In the genomic region with DNA sequence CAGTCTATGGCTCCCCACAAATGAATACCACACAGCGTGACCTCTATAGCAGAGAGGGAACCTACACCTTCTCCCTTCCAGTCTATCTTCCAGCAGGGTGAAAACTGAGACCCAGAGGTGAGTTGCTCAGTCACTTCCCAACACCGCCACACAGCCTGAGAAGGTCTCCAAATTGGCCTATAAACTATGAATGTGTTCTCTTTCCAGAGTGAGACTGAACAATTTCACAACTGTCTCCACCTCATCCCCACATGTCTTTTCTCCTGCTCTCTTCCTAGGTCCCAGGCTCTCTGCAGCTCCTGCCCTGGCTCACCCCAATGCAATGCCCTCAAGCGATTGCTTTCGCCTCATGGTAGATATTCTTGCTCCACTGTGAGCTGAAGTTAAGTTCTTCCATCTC, we compare ENCODE assay signal across 2 cellular contexts.
TF ChIP-seq lines count a peak whose summit lies in the region.

No MANE protein-coding gene starts in this region.

TF ChIP-seq in SK-N-SH, 30 proteins besides CTCF, POLR2A, EP300 and RAD21:
- TF ChIP-seq TAF1 (IDR thresholded peaks at IDR 0.05; ENCODE audit: borderline replicate concordance, low read depth, low read length): no peak
- no peak for TF ChIP-seq NFIC (IDR thresholded peaks at IDR 0.05; ENCODE audit: borderline replicate concordance)
- TF ChIP-seq MEF2A (IDR thresholded peaks at IDR 0.05; ENCODE audit: borderline replicate concordance, low read depth): no peak
- TF ChIP-seq GATA2 (CRISPR knock-in tag; IDR thresholded peaks at IDR 0.05): no peak
- no peak for TF ChIP-seq USF2 (IDR thresholded peaks at IDR 0.05; ENCODE audit: borderline replicate concordance, low read depth, low read length)
- TF ChIP-seq RCOR1 (IDR thresholded peaks at IDR 0.05; ENCODE audit: low read length): no peak
- TF ChIP-seq EZH2phosphoT487 (IDR thresholded peaks at IDR 0.05; ENCODE audit: borderline replicate concordance, low read depth): no peak
- no peak for TF ChIP-seq MAX (IDR thresholded peaks at IDR 0.05; ENCODE audit: low read depth)
- no peak for TF ChIP-seq REST (IDR thresholded peaks at IDR 0.05; ENCODE audit: low read depth, low read length)
- no peak for TF ChIP-seq TEAD4 (IDR thresholded peaks at IDR 0.05; ENCODE audit: borderline replicate concordance, insufficient read depth)
- no peak for TF ChIP-seq ELF1 (IDR thresholded peaks at IDR 0.05)
- TF ChIP-seq MXI1 (IDR thresholded peaks at IDR 0.05; ENCODE audit: low read depth, low read length): no peak
TF ChIP-seq in SK-N-SH: peak in this region for 0.

TF ChIP-seq in H1, 55 proteins besides CTCF, POLR2A, EP300 and RAD21:
- TF ChIP-seq EZH2 (IDR thresholded peaks at IDR 0.05; ENCODE audit: low read depth, low read length, severe bottlenecking) (no peak), RNF2 (IDR thresholded peaks at IDR 0.05; ENCODE audit: borderline replicate concordance, low read depth, low read length, missing control alignments, poor library complexity, severe bottlenecking) (no peak), SIN3A (conservative IDR thresholded peaks at IDR 0.05 in 1 of 2, IDR thresholded peaks at IDR 0.05 in 1 of 2; ENCODE audit: low read depth in 1 of 2, low read length in 2 of 2) (no peak), MAFK (IDR thresholded peaks at IDR 0.05; ENCODE audit: low read depth, low read length) (no peak), SP2 (IDR thresholded peaks at IDR 0.05; ENCODE audit: low read length) (no peak), NRF1 (IDR thresholded peaks at IDR 0.05; ENCODE audit: low read depth, low read length) (no peak), SUZ12 (IDR thresholded peaks at IDR 0.05; ENCODE audit: low read length) (no peak), SRF (IDR thresholded peaks at IDR 0.05; ENCODE audit: low read depth, low read length) (no peak), POLR2AphosphoS5 (IDR thresholded peaks at IDR 0.05; ENCODE audit: low read depth, low read length) (no peak), MAX (IDR thresholded peaks at IDR 0.05) (no peak), CBX8 (IDR thresholded peaks at IDR 0.05; ENCODE audit: borderline replicate concordance, low read depth, low read length) (no peak), HDAC6 (IDR thresholded peaks at IDR 0.05; ENCODE audit: low read depth, low read length) (no peak), CREB1 (IDR thresholded peaks at IDR 0.05) (no peak)
- TF ChIP-seq, protein P1, sequence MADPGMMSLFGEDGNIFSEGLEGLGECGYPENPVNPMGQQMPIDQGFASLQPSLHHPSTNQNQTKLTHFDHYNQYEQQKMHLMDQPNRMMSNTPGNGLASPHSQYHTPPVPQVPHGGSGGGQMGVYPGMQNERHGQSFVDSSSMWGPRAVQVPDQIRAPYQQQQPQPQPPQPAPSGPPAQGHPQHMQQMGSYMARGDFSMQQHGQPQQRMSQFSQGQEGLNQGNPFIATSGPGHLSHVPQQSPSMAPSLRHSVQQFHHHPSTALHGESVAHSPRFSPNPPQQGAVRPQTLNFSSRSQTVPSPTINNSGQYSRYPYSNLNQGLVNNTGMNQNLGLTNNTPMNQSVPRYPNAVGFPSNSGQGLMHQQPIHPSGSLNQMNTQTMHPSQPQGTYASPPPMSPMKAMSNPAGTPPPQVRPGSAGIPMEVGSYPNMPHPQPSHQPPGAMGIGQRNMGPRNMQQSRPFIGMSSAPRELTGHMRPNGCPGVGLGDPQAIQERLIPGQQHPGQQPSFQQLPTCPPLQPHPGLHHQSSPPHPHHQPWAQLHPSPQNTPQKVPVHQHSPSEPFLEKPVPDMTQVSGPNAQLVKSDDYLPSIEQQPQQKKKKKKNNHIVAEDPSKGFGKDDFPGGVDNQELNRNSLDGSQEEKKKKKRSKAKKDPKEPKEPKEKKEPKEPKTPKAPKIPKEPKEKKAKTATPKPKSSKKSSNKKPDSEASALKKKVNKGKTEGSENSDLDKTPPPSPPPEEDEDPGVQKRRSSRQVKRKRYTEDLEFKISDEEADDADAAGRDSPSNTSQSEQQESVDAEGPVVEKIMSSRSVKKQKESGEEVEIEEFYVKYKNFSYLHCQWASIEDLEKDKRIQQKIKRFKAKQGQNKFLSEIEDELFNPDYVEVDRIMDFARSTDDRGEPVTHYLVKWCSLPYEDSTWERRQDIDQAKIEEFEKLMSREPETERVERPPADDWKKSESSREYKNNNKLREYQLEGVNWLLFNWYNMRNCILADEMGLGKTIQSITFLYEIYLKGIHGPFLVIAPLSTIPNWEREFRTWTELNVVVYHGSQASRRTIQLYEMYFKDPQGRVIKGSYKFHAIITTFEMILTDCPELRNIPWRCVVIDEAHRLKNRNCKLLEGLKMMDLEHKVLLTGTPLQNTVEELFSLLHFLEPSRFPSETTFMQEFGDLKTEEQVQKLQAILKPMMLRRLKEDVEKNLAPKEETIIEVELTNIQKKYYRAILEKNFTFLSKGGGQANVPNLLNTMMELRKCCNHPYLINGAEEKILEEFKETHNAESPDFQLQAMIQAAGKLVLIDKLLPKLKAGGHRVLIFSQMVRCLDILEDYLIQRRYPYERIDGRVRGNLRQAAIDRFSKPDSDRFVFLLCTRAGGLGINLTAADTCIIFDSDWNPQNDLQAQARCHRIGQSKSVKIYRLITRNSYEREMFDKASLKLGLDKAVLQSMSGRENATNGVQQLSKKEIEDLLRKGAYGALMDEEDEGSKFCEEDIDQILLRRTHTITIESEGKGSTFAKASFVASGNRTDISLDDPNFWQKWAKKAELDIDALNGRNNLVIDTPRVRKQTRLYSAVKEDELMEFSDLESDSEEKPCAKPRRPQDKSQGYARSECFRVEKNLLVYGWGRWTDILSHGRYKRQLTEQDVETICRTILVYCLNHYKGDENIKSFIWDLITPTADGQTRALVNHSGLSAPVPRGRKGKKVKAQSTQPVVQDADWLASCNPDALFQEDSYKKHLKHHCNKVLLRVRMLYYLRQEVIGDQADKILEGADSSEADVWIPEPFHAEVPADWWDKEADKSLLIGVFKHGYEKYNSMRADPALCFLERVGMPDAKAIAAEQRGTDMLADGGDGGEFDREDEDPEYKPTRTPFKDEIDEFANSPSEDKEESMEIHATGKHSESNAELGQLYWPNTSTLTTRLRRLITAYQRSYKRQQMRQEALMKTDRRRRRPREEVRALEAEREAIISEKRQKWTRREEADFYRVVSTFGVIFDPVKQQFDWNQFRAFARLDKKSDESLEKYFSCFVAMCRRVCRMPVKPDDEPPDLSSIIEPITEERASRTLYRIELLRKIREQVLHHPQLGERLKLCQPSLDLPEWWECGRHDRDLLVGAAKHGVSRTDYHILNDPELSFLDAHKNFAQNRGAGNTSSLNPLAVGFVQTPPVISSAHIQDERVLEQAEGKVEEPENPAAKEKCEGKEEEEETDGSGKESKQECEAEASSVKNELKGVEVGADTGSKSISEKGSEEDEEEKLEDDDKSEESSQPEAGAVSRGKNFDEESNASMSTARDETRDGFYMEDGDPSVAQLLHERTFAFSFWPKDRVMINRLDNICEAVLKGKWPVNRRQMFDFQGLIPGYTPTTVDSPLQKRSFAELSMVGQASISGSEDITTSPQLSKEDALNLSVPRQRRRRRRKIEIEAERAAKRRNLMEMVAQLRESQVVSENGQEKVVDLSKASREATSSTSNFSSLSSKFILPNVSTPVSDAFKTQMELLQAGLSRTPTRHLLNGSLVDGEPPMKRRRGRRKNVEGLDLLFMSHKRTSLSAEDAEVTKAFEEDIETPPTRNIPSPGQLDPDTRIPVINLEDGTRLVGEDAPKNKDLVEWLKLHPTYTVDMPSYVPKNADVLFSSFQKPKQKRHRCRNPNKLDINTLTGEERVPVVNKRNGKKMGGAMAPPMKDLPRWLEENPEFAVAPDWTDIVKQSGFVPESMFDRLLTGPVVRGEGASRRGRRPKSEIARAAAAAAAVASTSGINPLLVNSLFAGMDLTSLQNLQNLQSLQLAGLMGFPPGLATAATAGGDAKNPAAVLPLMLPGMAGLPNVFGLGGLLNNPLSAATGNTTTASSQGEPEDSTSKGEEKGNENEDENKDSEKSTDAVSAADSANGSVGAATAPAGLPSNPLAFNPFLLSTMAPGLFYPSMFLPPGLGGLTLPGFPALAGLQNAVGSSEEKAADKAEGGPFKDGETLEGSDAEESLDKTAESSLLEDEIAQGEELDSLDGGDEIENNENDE (IDR thresholded peaks at IDR 0.05; ENCODE audit: insufficient replicate concordance, low read length): no peak
